10 cellular contexts compared by ENCODE assay signal in the genomic region with DNA sequence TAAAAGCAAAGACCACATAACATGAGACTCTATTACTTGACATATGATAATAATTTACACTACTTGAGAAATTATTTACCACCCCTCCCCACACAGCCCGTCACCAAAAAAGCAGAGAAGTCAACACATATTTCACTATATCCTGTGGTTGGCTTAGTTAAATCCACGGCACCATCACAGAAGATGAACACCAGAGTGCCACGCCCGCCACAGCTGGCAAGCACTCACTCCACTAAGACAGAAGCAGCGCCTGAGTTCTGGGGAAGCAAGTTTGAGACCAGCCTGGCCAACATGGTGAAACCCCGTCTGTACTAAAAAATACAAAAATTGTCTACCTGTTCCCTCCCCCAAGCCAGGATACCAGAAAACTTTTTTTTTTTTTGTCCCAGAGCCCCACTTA. TPM values are rescaled to one million over a fixed set of nuclear protein-coding genes. Genes with fewer than 3 reads are reported as not detected.
A peak's percentile ranks its signal among the peaks of the same experiment; 100 is the strongest.
DNase-seq lines count a peak whose midpoint lies in the region; ATAC-seq and TF ChIP-seq lines count a peak whose summit lies in the region.
"Had no signal": no experiment of that assay in that cellular context is flagged by ENCODE, and none has a peak within 500 bp of the region (broad histone marks: within the 10 kb centered on the region; RNA-seq: fewer than 3 reads in every experiment).

No MANE protein-coding gene starts in this region.

- peaks cover 7% of the 10 kb centered on the region for H3K36me3 Mint-ChIP-seq in activated CD4-positive, alpha-beta T cell treated with anti-CD3 and anti-CD28 coated beads for 36 hours (ENCODE audit: low read depth)
- H3K36me3 Mint-ChIP-seq in CD4-positive, alpha-beta memory T cell, result peaks cover 20 to 40% of the 10 kb centered on the region in 2 donors

- peak overlapping the region; percentile 34 for H3K27ac Mint-ChIP-seq in activated CD4-positive, alpha-beta T cell treated with anti-CD3 and anti-CD28 coated beads for 36 hours
- peak overlapping the region in 3 of 7 donors; percentile 16 to 57 (median 22) for H3K27ac Mint-ChIP-seq in CD4-positive, alpha-beta memory T cell

- no peak overlapping the region for H3K9ac ChIP-seq in smooth muscle cell (ENCODE audit: low read depth)

- peak overlapping the region; percentile 37 for H3K4me2 ChIP-seq in smooth muscle cell

- H3K27ac ChIP-seq in Peyer's patch, result peak overlapping the region; percentile 11 to 90 (median 58)
- peak overlapping the region; percentile 60 for H3K27ac ChIP-seq in smooth muscle cell (ENCODE audit: low read depth)
- H3K27ac ChIP-seq in CD4-positive, alpha-beta memory T cell (ENCODE audit: low read depth, low read length), result no peak overlapping the region
- H3K27ac ChIP-seq: psoas muscle had no signal

- DNase-seq in activated CD4-positive, alpha-beta T cell treated with anti-CD3 and anti-CD28 coated beads for 36 hours, result peak; percentile 43
- DNase-seq in activated CD4-positive, alpha-beta T cell treated with anti-CD3 and anti-CD28 coated beads for 4 hours, result no peak
- peak in 1 of 3 donors; percentile 53 for DNase-seq in Peyer's patch
- DNase-seq in fibroblast of villous mesenchyme (ENCODE audit: low read depth), result peak; percentile 81
- DNase-seq in smooth muscle cell (lab: John Stamatoyannopoulos, UW; ENCODE audit: unreplicated experiment), result no peak
- DNase-seq in SIG-M5 (lab: John Stamatoyannopoulos, UW), result no peak
- DNase-seq in CD4-positive, alpha-beta memory T cell, result no peak
- DNase-seq: NCI-H1105 treated with DMSO at 0.1 percent for 48 hours, psoas muscle had no signal

- H3K4me1 Mint-ChIP-seq in activated CD4-positive, alpha-beta T cell treated with anti-CD3 and anti-CD28 coated beads for 36 hours, result peaks cover 69% of the 10 kb centered on the region
- peaks cover 40 to 78% (median 61%) of the 10 kb centered on the region in 4 donors for H3K4me1 Mint-ChIP-seq in CD4-positive, alpha-beta memory T cell

- peaks cover 80% of the 10 kb centered on the region for H3K79me2 ChIP-seq in smooth muscle cell (ENCODE audit: low read depth)

- H3K4me3 ChIP-seq in Peyer's patch (no peak overlapping the region), fibroblast of villous mesenchyme (ENCODE audit: low read depth, low read length) (no peak overlapping the region), smooth muscle cell (no peak overlapping the region)
- H3K4me3 ChIP-seq in CD4-positive, alpha-beta memory T cell (ENCODE audit: low read length in 2 of 2), result no peak overlapping the region
- H3K4me3 ChIP-seq: psoas muscle had no signal

- no peak for ATAC-seq in activated CD4-positive, alpha-beta T cell treated with anti-CD3 and anti-CD28 coated beads for 36 hours
- no peak for ATAC-seq in HG03342 (IDR thresholded peaks at IDR 0.05; ENCODE audit: unreplicated experiment)
- ATAC-seq: psoas muscle had no signal

- H3K4me1 ChIP-seq in Peyer's patch, result peaks cover 0 to 54% (median 4%) of the 10 kb centered on the region in 4 donors
- peaks cover 26% of the 10 kb centered on the region for H3K4me1 ChIP-seq in smooth muscle cell (ENCODE audit: low read depth)
- peaks cover 21% of the 10 kb centered on the region for H3K4me1 ChIP-seq in CD4-positive, alpha-beta memory T cell (ENCODE audit: insufficient read depth, low read length)

- no peak overlapping the region for H3K4me3 Mint-ChIP-seq in activated CD4-positive, alpha-beta T cell treated with anti-CD3 and anti-CD28 coated beads for 36 hours
- H3K4me3 Mint-ChIP-seq in CD4-positive, alpha-beta memory T cell, result no peak overlapping the region

- POLR2A ChIA-PET in activated CD4-positive, alpha-beta T cell treated with anti-CD3 and anti-CD28 coated beads for 36 hours (lab: Charles Lee), result no interaction called here
- POLR2A ChIA-PET in CD4-positive, alpha-beta memory T cell (lab: Charles Lee; ENCODE audit: partially characterized antibody), result no interaction called here

- peaks cover 47% of the 10 kb centered on the region for H4K20me1 ChIP-seq in smooth muscle cell (ENCODE audit: low read depth)

- no peaks in the 10 kb centered on the region for H3K27me3 Mint-ChIP-seq in activated CD4-positive, alpha-beta T cell treated with anti-CD3 and anti-CD28 coated beads for 36 hours
- no peaks in the 10 kb centered on the region for H3K27me3 Mint-ChIP-seq in CD4-positive, alpha-beta memory T cell

- no peak for TF ChIP-seq CTCF in Peyer's patch (IDR thresholded peaks at IDR 0.05)
- TF ChIP-seq CTCF in fibroblast of villous mesenchyme (IDR thresholded peaks at IDR 0.05; ENCODE audit: insufficient read depth, low read depth, low read length), result no peak
- TF ChIP-seq CTCF in smooth muscle cell (IDR thresholded peaks at IDR 0.05; ENCODE audit: borderline replicate concordance, insufficient read depth, poor library complexity, severe bottlenecking), result no peak

- H3K27me3 ChIP-seq in Peyer's patch (no peaks in the 10 kb centered on the region), smooth muscle cell (ENCODE audit: low read depth) (no peaks in the 10 kb centered on the region)
- H3K27me3 ChIP-seq in CD4-positive, alpha-beta memory T cell (ENCODE audit: insufficient read depth, low read length), result no peaks in the 10 kb centered on the region

- intact Hi-C loops in activated CD4-positive, alpha-beta T cell treated with anti-CD3 and anti-CD28 coated beads for 36 hours (cut with DNase I, micrococcal nuclease), result loop anchor here in 1 of 2 experiments (5.0 kb wide), 1 partner anchor 45 kb away; no protein-coding TSS in a partner anchor
- intact Hi-C loops in CD4-positive, alpha-beta memory T cell (cut with micrococcal nuclease), result no loop called here

- H2AFZ ChIP-seq in smooth muscle cell (ENCODE audit: low read depth), result no peak overlapping the region

- H3K9me3 Mint-ChIP-seq in activated CD4-positive, alpha-beta T cell treated with anti-CD3 and anti-CD28 coated beads for 36 hours (ENCODE audit: low read depth), result no peaks in the 10 kb centered on the region
- H3K9me3 Mint-ChIP-seq in CD4-positive, alpha-beta memory T cell, result no peaks in the 10 kb centered on the region

- H3K36me3 ChIP-seq in Peyer's patch (no peaks in the 10 kb centered on the region), smooth muscle cell (ENCODE audit: low read depth) (no peaks in the 10 kb centered on the region)
- H3K36me3 ChIP-seq in CD4-positive, alpha-beta memory T cell (ENCODE audit: insufficient read depth, low read length), result no peaks in the 10 kb centered on the region

- WGBS in smooth muscle cell (ENCODE audit: low lambda C conversion rate), result 71% methylated on average over 6 of the region's 6 CpGs

- peaks cover 10% of the 10 kb centered on the region for H3F3A ChIP-seq in smooth muscle cell (ENCODE audit: low read depth)

- CTCF ChIA-PET in activated CD4-positive, alpha-beta T cell treated with anti-CD3 and anti-CD28 coated beads for 36 hours (lab: Charles Lee), result interaction anchor here (0.8 kb wide), 1 partner anchor 104 kb away, joined by 3 read pairs; no protein-coding TSS in a partner anchor
- CTCF ChIA-PET in CD4-positive, alpha-beta memory T cell (lab: Charles Lee; ENCODE audit: partially characterized antibody), result no interaction called here

- H3K9me3 ChIP-seq in Peyer's patch (no peaks in the 10 kb centered on the region), smooth muscle cell (replicated peaks; ENCODE audit: low read depth) (no peaks in the 10 kb centered on the region)
- no peaks in the 10 kb centered on the region for H3K9me3 ChIP-seq in CD4-positive, alpha-beta memory T cell (ENCODE audit: control insufficient read depth in 1 of 2, low read length in 2 of 2)
- H3K9me3 ChIP-seq: psoas muscle had no signal

- TF ChIP-seq POLR2A in Peyer's patch (IDR thresholded peaks at IDR 0.05), result no peak

RNA-seq across cellular contexts. Expression of gene PACSIN2, which starts 53.1 kb away (rescaled TPM):
- total RNA-seq in activated CD4-positive, alpha-beta T cell treated with anti-CD3 and anti-CD28 coated beads for 36 hours, result 10 to 100 TPM; 27.9 to 28.1 TPM
- total RNA-seq in Peyer's patch (100 to 1,000 TPM in 3 of 4 donors, 10 to 100 TPM in 1; 58.0 to 149 (median 110) TPM), fibroblast of villous mesenchyme (43.8 and 53.1 TPM in 2 replicates), smooth muscle cell (26.3 and 34.7 TPM in 2 replicates)
- 41.1 and 53.9 TPM in 2 replicates for polyA plus RNA-seq in smooth muscle cell
- 10 to 100 TPM; 54.5 to 55.0 TPM for total RNA-seq in CD4-positive, alpha-beta memory T cell
- 10 to 100 TPM; 24.6 to 35.9 TPM for polyA plus RNA-seq in CD4-positive, alpha-beta memory T cell

Comparison
In these comparisons a context has a peak if more than half of its experiments do, and no peak if none do; other contexts are left out.
1. DNase-seq: peak in activated CD4-positive, alpha-beta T cell treated with anti-CD3 and anti-CD28 coated beads for 36 hours (single experiment) and fibroblast of villous mesenchyme (single experiment); none in activated CD4-positive, alpha-beta T cell treated with anti-CD3 and anti-CD28 coated beads for 4 hours (0 of 2), smooth muscle cell (single experiment), SIG-M5 (single experiment) and CD4-positive, alpha-beta memory T cell (0 of 5).